9 cellular contexts compared by ENCODE assay signal in the genomic region with DNA sequence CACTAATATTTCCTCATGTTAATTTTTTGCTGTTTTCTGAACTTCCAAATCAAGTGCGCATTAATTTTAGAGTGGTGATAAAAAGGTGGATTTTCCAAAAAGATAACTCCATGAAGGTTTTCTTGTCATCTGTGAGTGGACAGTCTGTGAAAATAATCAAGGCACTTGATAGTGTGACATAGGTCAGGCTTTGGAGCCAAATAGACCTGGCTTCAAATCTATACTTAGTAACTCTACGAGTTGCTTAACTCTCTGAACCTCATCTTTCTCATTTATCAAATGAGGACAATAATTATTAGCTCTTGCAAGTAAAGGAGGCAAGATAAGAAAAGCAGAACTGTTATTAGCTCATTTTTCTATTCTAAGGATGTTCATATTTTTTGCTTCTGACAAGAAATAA.
"Had no signal": no experiment of that assay in that cellular context is flagged by ENCODE, and none has a peak within 500 bp of the region (broad histone marks: within the 10 kb centered on the region; RNA-seq: fewer than 3 reads in every experiment).

No MANE protein-coding gene starts in this region.

- H3K9me3 ChIP-seq: HAP-1 had no signal

- DNase-seq: GM23248, GOT3, H7, H9, HCEC 1CT, HFFc6 had no signal

- H3K4me1 ChIP-seq: HAP-1 had no signal

- ATAC-seq: GM23338, HCT116 had no signal

- H3K36me3 ChIP-seq: HAP-1 had no signal

- H3K27ac ChIP-seq: GM23248 had no signal

- H3K4me3 ChIP-seq: GM23248, GM23338, HAP-1 had no signal
